ENCODE assay signal across 1 cellular context in genomic region chr1:167206166-167206835, GRCh38.
TF ChIP-seq lines count a peak whose summit lies in the region.

No MANE protein-coding gene starts in this region.

TF ChIP-seq in H1, 55 proteins besides CTCF, POLR2A, EP300 and RAD21:
- TF ChIP-seq ASH2L (IDR thresholded peaks at IDR 0.05; ENCODE audit: low read length) = no peak
- peak; percentile 74; the same call in 1 of the 2 replicates for TF ChIP-seq POU5F1 (IDR thresholded peaks at IDR 0.05; ENCODE audit: low read depth, low read length)
